Comparison of ENCODE assay signal across 8 cellular contexts in genomic region chr10:62614389-62615157, GRCh38.
DNase-seq lines count a peak whose midpoint lies in the region; ATAC-seq and TF ChIP-seq lines count a peak whose summit lies in the region.

No MANE protein-coding gene starts in this region.

- H3K4me1 Mint-ChIP-seq in MCF 10A (ENCODE audit: insufficient read depth, unreplicated experiment) = peaks cover 5% of the 10 kb centered on the region

- no peak overlapping the region for H3K27ac Mint-ChIP-seq in MCF 10A (ENCODE audit: low read depth, unreplicated experiment)

- POLR2A ChIA-PET in MCF 10A (lab: Yijun Ruan, JAX) = no interaction called here

- no peaks in the 10 kb centered on the region for H3K9me3 Mint-ChIP-seq in MCF 10A (ENCODE audit: unreplicated experiment)

- no peak for TF ChIP-seq CTCF in AG10803 (conservative IDR thresholded peaks at IDR 0.05; ENCODE audit: low read length)
- no peak for TF ChIP-seq CTCF in MCF 10A (IDR thresholded peaks at IDR 0.05; ENCODE audit: unreplicated experiment)

- DNase-seq in AG10803 (ENCODE audit: low read depth) (peak; percentile 70), MCF 10A (ENCODE audit: unreplicated experiment) (peak; percentile 46), cardiac septum (ENCODE audit: low spot score) (no peak), HuH-7.5 (ENCODE audit: low spot score) (no peak), HUDEP-2 (lab: John Stamatoyannopoulos, UW; ENCODE audit: unreplicated experiment in 76 of 76) (no peak), NCI-H1417 (lab: John Stamatoyannopoulos, UW) (no peak)

- H3K27me3 Mint-ChIP-seq in MCF 10A (ENCODE audit: insufficient read depth, unreplicated experiment) = no peaks in the 10 kb centered on the region

- peak; percentile 58 for ATAC-seq in GM19395 (IDR thresholded peaks at IDR 0.05; ENCODE audit: unreplicated experiment)
- peak; percentile 50 for ATAC-seq in HG03457 (IDR thresholded peaks at IDR 0.05; ENCODE audit: unreplicated experiment)

- no peak overlapping the region for H3K4me3 ChIP-seq in AG10803 (ENCODE audit: low read length)

- H3K4me3 Mint-ChIP-seq in MCF 10A (ENCODE audit: unreplicated experiment) = no peak overlapping the region

- intact Hi-C loops in MCF 10A (cut with micrococcal nuclease) = no loop called here
- intact Hi-C loops in cardiac septum (cut with DNase I) = loop anchor here (5.0 kb wide), 3 partner anchors 468 to 543 kb away; no protein-coding TSS in a partner anchor

- CTCF ChIA-PET in MCF 10A (lab: Yijun Ruan, JAX) = interaction anchor here (0.5 to 1.4 kb wide), 7 partner anchors 182 to 545 kb away, joined by 3 to 4 read pairs (median 3); no protein-coding TSS in a partner anchor

- BruUV-seq in MCF 10A (replicated peaks; lab: Mats Ljungman, UMichigan) = no TSS peak

- no peaks in the 10 kb centered on the region for H3K36me3 Mint-ChIP-seq in MCF 10A (ENCODE audit: insufficient read depth, unreplicated experiment)

Comparison
In these comparisons a context has a peak if more than half of its experiments do, and no peak if none do; other contexts are left out.
1. DNase-seq: peak in AG10803 (single experiment) and MCF 10A (single experiment); none in cardiac septum (single experiment), HuH-7.5 (single experiment), HUDEP-2 (0 of 76) and NCI-H1417 (0 of 3).